Comparison of ENCODE assay signal across 1 cellular context in the genomic region with DNA sequence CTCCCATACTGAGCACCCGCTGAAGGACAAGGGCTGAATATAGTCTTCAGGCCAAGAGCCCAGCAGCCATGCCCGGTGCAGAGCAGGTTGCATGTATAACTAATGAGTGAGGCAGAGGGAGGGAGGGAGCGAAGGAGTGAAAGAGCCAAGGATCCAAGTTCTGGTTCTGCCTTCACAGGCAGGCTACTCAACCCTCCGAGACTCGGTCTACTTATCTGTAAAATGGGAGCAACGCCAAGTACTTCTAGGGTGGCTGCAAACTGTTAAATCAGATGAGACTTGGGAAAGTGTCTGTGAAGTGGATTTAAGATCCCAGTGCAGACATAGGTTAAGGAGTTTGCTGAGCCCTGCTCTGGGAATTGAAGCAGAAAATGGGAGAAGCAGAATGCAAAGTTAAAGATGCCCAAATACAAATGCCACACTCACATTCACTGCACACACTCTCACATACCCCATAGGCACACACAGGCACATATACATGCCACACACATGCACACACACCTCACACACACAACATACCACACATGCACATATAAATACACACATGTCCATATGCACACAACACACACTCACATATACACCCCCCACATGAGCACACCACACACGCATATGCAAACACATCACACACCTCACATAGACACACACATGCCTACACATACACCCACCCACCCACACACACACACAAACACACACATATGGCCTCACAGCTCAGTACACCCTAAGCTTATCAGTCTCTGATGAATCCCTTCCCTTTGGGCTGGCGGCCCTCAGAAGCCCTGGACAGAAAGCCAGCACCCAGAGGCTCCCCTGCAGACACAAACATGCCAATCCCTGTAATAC.
TF ChIP-seq lines count a peak whose summit lies in the region.

No MANE protein-coding gene starts in this region.

TF ChIP-seq in K562, 482 proteins besides CTCF, POLR2A, EP300 and RAD21:
- TF ChIP-seq DPF2 (IDR thresholded peaks at IDR 0.05) (no peak), PTBP1 (IDR thresholded peaks at IDR 0.05; ENCODE audit: low read depth, low read length) (0 out of 2 replicates have a peak, but pooled peaks have one; percentile 25), EGR1 (conservative IDR thresholded peaks at IDR 0.05) (0 out of 2 replicates have a peak, but pooled peaks have one; percentile 27), FOXK2 (conservative IDR thresholded peaks at IDR 0.05 in 1 of 2, IDR thresholded peaks at IDR 0.05 in 1 of 2; ENCODE audit: low read depth in 2 of 2) (0 out of 4 replicates have a peak, but pooled peaks of 1 of the 2 experiments have one; percentile 19), ZSCAN32 (CRISPR knock-in tag; IDR thresholded peaks at IDR 0.05) (no peak), TBL1XR1 (IDR thresholded peaks at IDR 0.05; ENCODE audit: low read length in 2 of 2) (no peak), RBM25 (IDR thresholded peaks at IDR 0.05; ENCODE audit: low read depth, low read length, severe bottlenecking) (peak; percentile 86), BCOR (IDR thresholded peaks at IDR 0.05) (peak; percentile 63), RFX7 (CRISPR knock-in tag; IDR thresholded peaks at IDR 0.05) (no peak)
- TF ChIP-seq, protein P1, sequence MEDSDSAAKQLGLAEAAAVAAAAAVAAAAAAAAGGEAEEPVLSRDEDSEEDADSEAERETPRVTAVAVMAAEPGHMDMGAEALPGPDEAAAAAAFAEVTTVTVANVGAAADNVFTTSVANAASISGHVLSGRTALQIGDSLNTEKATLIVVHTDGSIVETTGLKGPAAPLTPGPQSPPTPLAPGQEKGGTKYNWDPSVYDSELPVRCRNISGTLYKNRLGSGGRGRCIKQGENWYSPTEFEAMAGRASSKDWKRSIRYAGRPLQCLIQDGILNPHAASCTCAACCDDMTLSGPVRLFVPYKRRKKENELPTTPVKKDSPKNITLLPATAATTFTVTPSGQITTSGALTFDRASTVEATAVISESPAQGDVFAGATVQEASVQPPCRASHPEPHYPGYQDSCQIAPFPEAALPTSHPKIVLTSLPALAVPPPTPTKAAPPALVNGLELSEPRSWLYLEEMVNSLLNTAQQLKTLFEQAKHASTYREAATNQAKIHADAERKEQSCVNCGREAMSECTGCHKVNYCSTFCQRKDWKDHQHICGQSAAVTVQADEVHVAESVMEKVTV (CRISPR knock-in tag; IDR thresholded peaks at IDR 0.05) = no peak
- TF ChIP-seq, protein P2, sequence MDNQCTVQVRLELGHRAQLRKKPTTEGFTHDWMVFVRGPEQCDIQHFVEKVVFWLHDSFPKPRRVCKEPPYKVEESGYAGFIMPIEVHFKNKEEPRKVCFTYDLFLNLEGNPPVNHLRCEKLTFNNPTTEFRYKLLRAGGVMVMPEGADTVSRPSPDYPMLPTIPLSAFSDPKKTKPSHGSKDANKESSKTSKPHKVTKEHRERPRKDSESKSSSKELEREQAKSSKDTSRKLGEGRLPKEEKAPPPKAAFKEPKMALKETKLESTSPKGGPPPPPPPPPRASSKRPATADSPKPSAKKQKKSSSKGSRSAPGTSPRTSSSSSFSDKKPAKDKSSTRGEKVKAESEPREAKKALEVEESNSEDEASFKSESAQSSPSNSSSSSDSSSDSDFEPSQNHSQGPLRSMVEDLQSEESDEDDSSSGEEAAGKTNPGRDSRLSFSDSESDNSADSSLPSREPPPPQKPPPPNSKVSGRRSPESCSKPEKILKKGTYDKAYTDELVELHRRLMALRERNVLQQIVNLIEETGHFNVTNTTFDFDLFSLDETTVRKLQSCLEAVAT (IDR thresholded peaks at IDR 0.05) = 0 out of 4 replicates have a peak, but pooled peaks of 1 of the 2 experiments have one; percentile 30
- TF ChIP-seq, protein P3, sequence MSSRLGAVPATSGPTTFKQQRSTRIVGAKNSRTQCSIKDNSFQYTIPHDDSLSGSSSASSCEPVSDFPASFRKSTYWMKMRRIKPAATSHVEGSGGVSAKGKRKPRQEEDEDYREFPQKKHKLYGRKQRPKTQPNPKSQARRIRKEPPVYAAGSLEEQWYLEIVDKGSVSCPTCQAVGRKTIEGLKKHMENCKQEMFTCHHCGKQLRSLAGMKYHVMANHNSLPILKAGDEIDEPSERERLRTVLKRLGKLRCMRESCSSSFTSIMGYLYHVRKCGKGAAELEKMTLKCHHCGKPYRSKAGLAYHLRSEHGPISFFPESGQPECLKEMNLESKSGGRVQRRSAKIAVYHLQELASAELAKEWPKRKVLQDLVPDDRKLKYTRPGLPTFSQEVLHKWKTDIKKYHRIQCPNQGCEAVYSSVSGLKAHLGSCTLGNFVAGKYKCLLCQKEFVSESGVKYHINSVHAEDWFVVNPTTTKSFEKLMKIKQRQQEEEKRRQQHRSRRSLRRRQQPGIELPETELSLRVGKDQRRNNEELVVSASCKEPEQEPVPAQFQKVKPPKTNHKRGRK (tag; IDR thresholded peaks at IDR 0.05) = no peak
